In genomic region chr6:106525111-106525884, GRCh38 we compare ENCODE assay signal across 8 cellular contexts.
DNase-seq lines count a peak whose midpoint lies in the region; ATAC-seq and TF ChIP-seq lines count a peak whose summit lies in the region.

No MANE protein-coding gene starts in this region.

- DNase-seq in type B pancreatic cell (ENCODE audit: extremely low spot score, unreplicated experiment) (no peak), NCI-H524 (lab: John Stamatoyannopoulos, UW) (no peak), NCI-H748 treated with DMSO at 0.1 percent for 48 hours (lab: John Stamatoyannopoulos, UW) (no peak), caudate nucleus (lab: John Stamatoyannopoulos, UW) (no peak)

- H3K36me3 ChIP-seq in SU-DHL-6 (ENCODE audit: low read length) (peaks cover 46% of the 10 kb centered on the region), mucosa of rectum (ENCODE audit: control insufficient read depth in 2 of 2, insufficient read depth in 2 of 2, low read length in 2 of 2) (peaks cover 32 to 33% of the 10 kb centered on the region in 2 donors)

- H3K4me1 ChIP-seq in mucosa of rectum (ENCODE audit: control insufficient read depth in 2 of 2, insufficient read depth in 2 of 2, low read length in 2 of 2), result peaks cover 10 to 11% of the 10 kb centered on the region in 2 donors

- H4K20me1 ChIP-seq in SU-DHL-6 (ENCODE audit: low read depth, low read length), result no peaks in the 10 kb centered on the region

- H3K27me3 ChIP-seq in SU-DHL-6 (ENCODE audit: low read length) (no peaks in the 10 kb centered on the region), mucosa of rectum (ENCODE audit: control insufficient read depth in 2 of 2, insufficient read depth in 2 of 2, low read length in 2 of 2) (no peaks in the 10 kb centered on the region)

- H3K36me3 Mint-ChIP-seq in type B pancreatic cell, result no peaks in the 10 kb centered on the region

- no peak overlapping the region for H3K27ac Mint-ChIP-seq in type B pancreatic cell

- H3K27ac ChIP-seq in SU-DHL-6 (ENCODE audit: low read depth, low read length), result peak overlapping the region; percentile 95
- H3K27ac ChIP-seq in mucosa of rectum (ENCODE audit: low read depth in 2 of 2, low read length in 2 of 2), result peak overlapping the region; percentile 66 to 73
- no peak overlapping the region for H3K27ac ChIP-seq in caudate nucleus (ENCODE audit: low read depth, low read length)

- H3K4me3 ChIP-seq in SU-DHL-6 (ENCODE audit: insufficient read depth, low read length, poor library complexity, severe bottlenecking) (peak overlapping the region; percentile 52), mucosa of rectum (ENCODE audit: low read length in 2 of 2) (peak overlapping the region; percentile 63 to 65)

- H3K9me3 Mint-ChIP-seq in type B pancreatic cell, result no peaks in the 10 kb centered on the region

- H3K27me3 Mint-ChIP-seq in type B pancreatic cell, result peaks cover under 1% of the 10 kb centered on the region

- peaks cover 70% of the 10 kb centered on the region for H3F3A ChIP-seq in SU-DHL-6 (ENCODE audit: insufficient read depth)

- ATAC-seq in GM19035 (IDR thresholded peaks at IDR 0.05; ENCODE audit: unreplicated experiment) (peak; percentile 36), HG02938 (IDR thresholded peaks at IDR 0.05; ENCODE audit: unreplicated experiment) (peak; percentile 34)

- no peaks in the 10 kb centered on the region for H3K9me2 ChIP-seq in SU-DHL-6 (replicated peaks; ENCODE audit: insufficient read depth, low read length)

- H3K9me3 ChIP-seq in SU-DHL-6 (ENCODE audit: insufficient read depth, low read length) (no peaks in the 10 kb centered on the region), mucosa of rectum (ENCODE audit: control insufficient read depth in 2 of 2, low read length in 2 of 2) (no peaks in the 10 kb centered on the region)

- peak overlapping the region; percentile 26; the same call in 1 of the 2 replicates for H3K9ac ChIP-seq in SU-DHL-6 (ENCODE audit: low read length)
- peak overlapping the region in 1 of 2 donors; percentile 63 for H3K9ac ChIP-seq in mucosa of rectum (ENCODE audit: low read depth in 1 of 2, low read length in 2 of 2)

- H3K4me3 Mint-ChIP-seq in type B pancreatic cell, result no peak overlapping the region

- H3K79me2 ChIP-seq in SU-DHL-6 (ENCODE audit: insufficient read depth, low read length), result peaks cover 63% of the 10 kb centered on the region

- TF ChIP-seq CTCF in SU-DHL-6 (IDR thresholded peaks at IDR 0.05; ENCODE audit: insufficient read depth, low read length, poor library complexity, severe bottlenecking) (no peak), type B pancreatic cell (conservative IDR thresholded peaks at IDR 0.05) (no peak)

- H3K4me2 ChIP-seq in SU-DHL-6 (ENCODE audit: low read depth, low read length, poor library complexity, severe bottlenecking), result peak overlapping the region; percentile 93

- H2AFZ ChIP-seq in SU-DHL-6 (ENCODE audit: low read depth, low read length, severe bottlenecking), result no peak overlapping the region

- H3K4me1 Mint-ChIP-seq in type B pancreatic cell (ENCODE audit: unreplicated experiment), result no peaks in the 10 kb centered on the region
